ENCODE assay signal across 10 cellular contexts in genomic region chr1:159535907-159536306, GRCh38. TPM values are rescaled to one million over a fixed set of nuclear protein-coding genes. Genes with fewer than 3 reads are reported as not detected.
"Had no signal": no experiment of that assay in that cellular context is flagged by ENCODE, and none has a peak within 500 bp of the region (broad histone marks: within the 10 kb centered on the region; RNA-seq: fewer than 3 reads in every experiment).

Gene OR10J5 (minus strand): TSS chr1:159536007. CDS start chr1:159536007, 0 bp downstream.

- H3K4me1 ChIP-seq: HAP-1 had no signal

- DNase-seq: GM23248, GOT3, H7, H9, HCEC 1CT, HFFc6 had no signal

- H3K27ac ChIP-seq: GM23248 had no signal

- H3K36me3 ChIP-seq: HAP-1 had no signal

- H2AFZ ChIP-seq: GM23248, GM23338 had no signal

- H3K9me3 ChIP-seq: HAP-1 had no signal

- H3K4me2 ChIP-seq: GM23338 had no signal

- H3K4me3 ChIP-seq: GM23248, GM23338, HAP-1 had no signal

RNA-seq across cellular contexts. Expression of gene OR10J5, which starts in this region (rescaled TPM):
- total RNA-seq: GM23248, GM23338, H1, H4, H7, H9, HFFc6 had no signal
